In genomic region chr1:206872139-206872538, GRCh38 we compare ENCODE assay signal across 17 cellular contexts. TPM values are rescaled to one million over a fixed set of nuclear protein-coding genes. Genes with fewer than 3 reads are reported as not detected.
"Had no signal": no experiment of that assay in that cellular context is flagged by ENCODE, and none has a peak within 500 bp of the region (broad histone marks: within the 10 kb centered on the region; RNA-seq: fewer than 3 reads in every experiment).

No MANE protein-coding gene starts in this region.

- H3K4me3 ChIP-seq: esophagus squamous epithelium, left lung had no signal

- DNase-seq: activated CD4-positive, alpha-beta T cell treated with anti-CD3 and anti-CD28 coated beads, Interleukin-2, amount 50 U/mL, for 1 hour; activated CD4-positive, CD25-positive, alpha-beta regulatory T cell; activated CD8-positive, alpha-beta memory T cell treated with anti-CD3 and anti-CD28 coated beads for 24 hours; activated naive CD8-positive, alpha-beta T cell treated with anti-CD3 and anti-CD28 coated beads for 36 hours; brain microvascular endothelial cell; cortex of kidney; effector CD4-positive, alpha-beta T cell; esophagus squamous epithelium; foreskin melanocyte; head of caudate nucleus; left lung; nucleus accumbens had no signal

- H3K27ac ChIP-seq: brain microvascular endothelial cell, esophagus squamous epithelium, left lung had no signal

- ATAC-seq: left lung; stimulated activated memory B cell treated with anti-CD40 and anti-IgM and Interleukin-4, amounts not matched to agents 10 μg/mL and 1 μg/mL and 100 μg/mL, for 72 hours had no signal

RNA-seq across cellular contexts. Expression of gene IL20, which starts 6.7 kb away (rescaled TPM):
- total RNA-seq: activated naive CD8-positive, alpha-beta T cell treated with anti-CD3 and anti-CD28 coated beads for 36 hours; activated T-helper 1 cell treated with anti-CD3 and anti-CD28 coated beads, Interleukin-12 subunit alpha, Interleukin-12 subunit beta, Interleukin-2, Interleukin-4 antibody, amounts not matched to agents 30 ng/mL and 10 ng/mL and 1 ng/mL, durations not matched to agents 14 hours and 24 hours and 36 hours; endothelial cell of umbilical vein; left lung; posterior vena cava; ureter had no signal
- polyA plus RNA-seq: endothelial cell of umbilical vein had no signal

RNA-seq across cellular contexts. Expression of gene IL24, which starts 25.1 kb away (rescaled TPM):
- total RNA-seq: endothelial cell of umbilical vein, esophagus squamous epithelium, posterior vena cava, ureter had no signal
- polyA plus RNA-seq: endothelial cell of umbilical vein had no signal

RNA-seq across cellular contexts. Expression of gene FCMR, which starts 49.6 kb away (rescaled TPM):
- total RNA-seq: endothelial cell of umbilical vein had no signal
- polyA plus RNA-seq: endothelial cell of umbilical vein had no signal
